Comparison of ENCODE assay signal across 8 cellular contexts in genomic region chr21:10273794-10274338, GRCh38.
A peak's percentile ranks its signal among the peaks of the same experiment; 100 is the strongest.
DNase-seq lines count a peak whose midpoint lies in the region; ATAC-seq and TF ChIP-seq lines count a peak whose summit lies in the region.
"Not testable (repeated sequence)": the region's sequence is repeated elsewhere in the genome, so short reads cannot be mapped to it uniquely, and the experiment has no call there.

No MANE protein-coding gene starts in this region.

- H3K36me3 Mint-ChIP-seq in CD4-positive, CD25-positive, alpha-beta regulatory T cell; activated naive CD8-positive, alpha-beta T cell treated with anti-CD3 and anti-CD28 coated beads, Interleukin-2, amount 10 ng/mL, durations not matched to agents 7 days and 5 days: not testable (repeated sequence)

- not testable (repeated sequence) for H3K9me3 ChIP-seq in CD4-positive, CD25-positive, alpha-beta regulatory T cell (ENCODE audit: control insufficient read depth in 2 of 2, low read length in 2 of 2); RWPE2 (ENCODE audit: severe bottlenecking)

- not testable (repeated sequence) for H3K36me3 ChIP-seq in CD4-positive, CD25-positive, alpha-beta regulatory T cell (ENCODE audit: control insufficient read depth, insufficient read depth, low read length); RWPE2 (ENCODE audit: low read depth)

- H3K27ac ChIP-seq in CD4-positive, CD25-positive, alpha-beta regulatory T cell (ENCODE audit: insufficient read depth, low read length, poor library complexity, severe bottlenecking); RWPE2 (ENCODE audit: poor library complexity, severe bottlenecking): not testable (repeated sequence)

- H3K4me3 ChIP-seq in CD4-positive, CD25-positive, alpha-beta regulatory T cell (ENCODE audit: low read depth, low read length); RWPE2 (ENCODE audit: severe bottlenecking): not testable (repeated sequence)

- H3K27me3 ChIP-seq in CD4-positive, CD25-positive, alpha-beta regulatory T cell (ENCODE audit: control insufficient read depth, insufficient read depth, low read length); RWPE2 (ENCODE audit: insufficient read depth, poor library complexity, severe bottlenecking): not testable (repeated sequence)

- H3K4me1 ChIP-seq in CD4-positive, CD25-positive, alpha-beta regulatory T cell (ENCODE audit: control insufficient read depth, insufficient read depth, low read length, poor library complexity, severe bottlenecking); RWPE2 (ENCODE audit: insufficient read depth, poor library complexity, severe bottlenecking): not testable (repeated sequence)

- not testable (repeated sequence) for H3K27ac Mint-ChIP-seq in CD4-positive, CD25-positive, alpha-beta regulatory T cell; activated naive CD8-positive, alpha-beta T cell treated with anti-CD3 and anti-CD28 coated beads, Interleukin-2, amount 10 ng/mL, durations not matched to agents 7 days and 5 days

- TF ChIP-seq CTCF in RWPE2 (IDR thresholded peaks at IDR 0.05; ENCODE audit: poor library complexity, severe bottlenecking) = not testable (repeated sequence)

- not testable (repeated sequence) for H3K4me3 Mint-ChIP-seq in CD4-positive, CD25-positive, alpha-beta regulatory T cell; activated naive CD8-positive, alpha-beta T cell treated with anti-CD3 and anti-CD28 coated beads, Interleukin-2, amount 10 ng/mL, durations not matched to agents 7 days and 5 days

- DNase-seq in CD4-positive, CD25-positive, alpha-beta regulatory T cell = peak in 1 of 3 donors; percentile 0
- peak; percentile 90 for DNase-seq in RWPE2 (ENCODE audit: low spot score)
- not testable (repeated sequence) for DNase-seq in activated naive CD8-positive, alpha-beta T cell treated with anti-CD3 and anti-CD28 coated beads, Interleukin-2, amount 10 ng/mL, durations not matched to agents 7 days and 5 days
- peak; percentile 0 for DNase-seq in fibroblast of peridontal ligament (ENCODE audit: extremely low read depth)
- DNase-seq in left kidney (ENCODE audit: low read depth, low spot score) = peak; percentile 3
- DNase-seq in stimulated activated CD4-positive, alpha-beta T cell treated with anti-CD3 and anti-CD28 coated beads, Interleukin-4, amount 100 ng/mL, for 24 hours = peak; percentile 10

- peaks cover 2 to 18% (median 7%) of the 10 kb centered on the region in 7 donors for H3K9me3 Mint-ChIP-seq in CD4-positive, CD25-positive, alpha-beta regulatory T cell
- not testable (repeated sequence) for H3K9me3 Mint-ChIP-seq in activated naive CD8-positive, alpha-beta T cell treated with anti-CD3 and anti-CD28 coated beads, Interleukin-2, amount 10 ng/mL, durations not matched to agents 7 days and 5 days

- H3K4me1 Mint-ChIP-seq in CD4-positive, CD25-positive, alpha-beta regulatory T cell; activated naive CD8-positive, alpha-beta T cell treated with anti-CD3 and anti-CD28 coated beads, Interleukin-2, amount 10 ng/mL, durations not matched to agents 7 days and 5 days: not testable (repeated sequence)

- not testable (repeated sequence) for H3K27me3 Mint-ChIP-seq in CD4-positive, CD25-positive, alpha-beta regulatory T cell; activated naive CD8-positive, alpha-beta T cell treated with anti-CD3 and anti-CD28 coated beads, Interleukin-2, amount 10 ng/mL, durations not matched to agents 7 days and 5 days

- ATAC-seq in CD4-positive, CD25-positive, alpha-beta regulatory T cell (ENCODE audit: low read depth in 2 of 2) = peak; percentile 51 to 57
- ATAC-seq in GM21515 (IDR thresholded peaks at IDR 0.05; ENCODE audit: unreplicated experiment) (peak; percentile 62), HG03039 (IDR thresholded peaks at IDR 0.05; ENCODE audit: unreplicated experiment) (peak; percentile 64), RWPE2 (ENCODE audit: low read depth) (peak; percentile 76)
- ATAC-seq in activated naive CD8-positive, alpha-beta T cell treated with anti-CD3 and anti-CD28 coated beads, Interleukin-2, amount 10 ng/mL, durations not matched to agents 7 days and 5 days (ENCODE audit: low read depth) = peak; percentile 30

- POLR2A ChIA-PET in activated naive CD8-positive, alpha-beta T cell treated with anti-CD3 and anti-CD28 coated beads, Interleukin-2, amount 10 ng/mL, durations not matched to agents 7 days and 5 days (lab: Charles Lee) = not testable (repeated sequence)
